ENCODE assay signal across 1 cellular context in genomic region chr19:1151037-1151716, GRCh38.
TF ChIP-seq lines count a peak whose summit lies in the region.

No MANE protein-coding gene starts in this region.

TF ChIP-seq in H1, 55 proteins besides CTCF, POLR2A, EP300 and RAD21:
- no peak for TF ChIP-seq RXRA (IDR thresholded peaks at IDR 0.05; ENCODE audit: insufficient read depth, low read depth, low read length)
- no peak for TF ChIP-seq EGR1 (IDR thresholded peaks at IDR 0.05; ENCODE audit: borderline replicate concordance, low read depth, low read length)
- TF ChIP-seq RFX5 (IDR thresholded peaks at IDR 0.05; ENCODE audit: borderline replicate concordance, low read depth, low read length), result no peak
- no peak for TF ChIP-seq CEBPB (IDR thresholded peaks at IDR 0.05; ENCODE audit: low read depth, low read length)
- TF ChIP-seq KDM1A (IDR thresholded peaks at IDR 0.05; ENCODE audit: borderline replicate concordance, low read length), result no peak
- TF ChIP-seq TEAD4 (IDR thresholded peaks at IDR 0.05; ENCODE audit: low read depth, low read length), result no peak
- no peak for TF ChIP-seq ATF2 (IDR thresholded peaks at IDR 0.05; ENCODE audit: low read length)
- no peak for TF ChIP-seq ZNF274 (IDR thresholded peaks at IDR 0.05; ENCODE audit: borderline replicate concordance, extremely low read depth, low read length)
